8 cellular contexts compared by ENCODE assay signal in genomic region chr3:177197934-177198484, GRCh38. TPM values are rescaled to one million over a fixed set of nuclear protein-coding genes. Genes with fewer than 3 reads are reported as not detected.
A peak's percentile ranks its signal among the peaks of the same experiment; 100 is the strongest.
DNase-seq lines count a peak whose midpoint lies in the region; ATAC-seq, FAIRE-seq and TF ChIP-seq lines count a peak whose summit lies in the region.

No MANE protein-coding gene starts in this region.

- BruUV-seq in PC-3 (replicated peaks; lab: Mats Ljungman, UMichigan) (TSS peak; percentile 88), endothelial cell of umbilical vein (replicated peaks; lab: Mats Ljungman, UMichigan) (TSS peak; percentile 62)

- DNase-seq in NCI-H1436 (lab: John Stamatoyannopoulos, UW): peak; percentile 68
- DNase-seq in NCI-H1436 treated with DMSO at 0.1 percent for 48 hours (lab: John Stamatoyannopoulos, UW): no peak
- DNase-seq in PC-3: no peak
- DNase-seq in endothelial cell of umbilical vein (ENCODE audit: low read depth, low spot score): peak; percentile 58
- DNase-seq in ovary: no peak
- DNase-seq in CD1c-positive myeloid dendritic cell (ENCODE audit: extremely low spot score): no peak
- no peak for DNase-seq in NCI-H69 (lab: John Stamatoyannopoulos, UW)

- H3F3A ChIP-seq in PC-3 (ENCODE audit: low read length, unreplicated experiment): no peaks in the 10 kb centered on the region

- H3K9ac ChIP-seq in PC-3 (ENCODE audit: low read length) (peak overlapping the region; percentile 80), endothelial cell of umbilical vein (replicated peaks; ENCODE audit: extremely low read depth, insufficient read depth, low read length) (peak overlapping the region; percentile 92)

- H3K4me3 ChIP-seq in PC-3 (ENCODE audit: low read length) (peak overlapping the region; percentile 69), endothelial cell of umbilical vein (replicated peaks in 1 of 3; ENCODE audit: insufficient read depth in 1 of 3, low read depth in 1 of 3, low read length in 3 of 3) (peak overlapping the region; percentile 33 to 74 (median 39)), ovary (peak overlapping the region; percentile 78)

- peak overlapping the region; percentile 95 for H2AFZ ChIP-seq in PC-3 (ENCODE audit: low read length)
- peak overlapping the region; percentile 27 for H2AFZ ChIP-seq in endothelial cell of umbilical vein (ENCODE audit: low read depth, low read length)

- H3K36me3 ChIP-seq in PC-3 (ENCODE audit: low read depth, low read length) (peaks cover 7% of the 10 kb centered on the region), endothelial cell of umbilical vein (ENCODE audit: control insufficient read depth in 2 of 2, extremely low read depth in 1 of 2, insufficient read depth in 2 of 2, low read length in 2 of 2) (no peaks in the 10 kb centered on the region), ovary (no peaks in the 10 kb centered on the region)

- POLR2A ChIA-PET in PC-3 (lab: Charles Lee; ENCODE audit: unreplicated experiment) (interaction anchor here (0.6 kb wide), 3 partner anchors 147 to 162 kb away, joined by 6 to 8 read pairs (median 7); no protein-coding TSS in a partner anchor), endothelial cell of umbilical vein (lab: Charles Lee) (interaction anchor here (0.7 to 1.1 kb wide), 2 partner anchors 161 to 881 kb away, joined by 4 to 10 read pairs; no protein-coding TSS in a partner anchor)

- ATAC-seq in PC-3: no peak
- ATAC-seq in HG02884 (IDR thresholded peaks at IDR 0.05; ENCODE audit: unreplicated experiment): no peak

- H3K9me3 ChIP-seq in PC-3 (ENCODE audit: low read length): no peaks in the 10 kb centered on the region
- no peaks in the 10 kb centered on the region for H3K9me3 ChIP-seq in endothelial cell of umbilical vein (replicated peaks; ENCODE audit: control insufficient read depth, insufficient read depth, low read length)
- H3K9me3 ChIP-seq in ovary: no peaks in the 10 kb centered on the region

- H3K9me2 ChIP-seq in PC-3 (replicated peaks; ENCODE audit: low read length): no peaks in the 10 kb centered on the region

- no peak for FAIRE-seq in endothelial cell of umbilical vein (lab: Jason Lieb, UNC)

- H3K9me1 ChIP-seq in endothelial cell of umbilical vein (replicated peaks; ENCODE audit: control insufficient read depth, extremely low read depth, insufficient read depth, low read length): no peaks in the 10 kb centered on the region

- H3K79me2 ChIP-seq in PC-3 (ENCODE audit: low read length) (peaks cover 38% of the 10 kb centered on the region), endothelial cell of umbilical vein (ENCODE audit: control insufficient read depth, insufficient read depth, low read length) (peaks cover 38% of the 10 kb centered on the region)

- dilution Hi-C loops in endothelial cell of umbilical vein (cut with MboI; ENCODE audit: extremely low pct_ligation_motif_present, low sequenced_read_pairs): no loop called here

- TF ChIP-seq CTCF in PC-3 (conservative IDR thresholded peaks at IDR 0.05; ENCODE audit: low read depth, low read length) (no peak), endothelial cell of umbilical vein (IDR thresholded peaks at IDR 0.05; ENCODE audit: extremely low read depth in 1 of 2, insufficient read depth in 1 of 2, low read depth in 1 of 2, low read length in 2 of 2) (no peak), ovary (IDR thresholded peaks at IDR 0.05) (no peak)

- no peak for TF ChIP-seq POLR2A in endothelial cell of umbilical vein (IDR thresholded peaks at IDR 0.05; ENCODE audit: low read depth, low read length)
- TF ChIP-seq POLR2A in ovary (IDR thresholded peaks at IDR 0.05): no peak

- H3K27ac ChIP-seq in PC-3 (ENCODE audit: low read length) (peak overlapping the region; percentile 73), endothelial cell of umbilical vein (ENCODE audit: insufficient read depth, low read depth, low read length) (peak overlapping the region; percentile 89), ovary (peak overlapping the region; percentile 76 to 95)

- H3K4me1 ChIP-seq in PC-3 (ENCODE audit: insufficient read depth, low read length) (peaks cover 31% of the 10 kb centered on the region), endothelial cell of umbilical vein (ENCODE audit: control insufficient read depth, extremely low read depth, insufficient read depth, low read length) (peaks cover 32% of the 10 kb centered on the region), ovary (ENCODE audit: insufficient read depth) (no peaks in the 10 kb centered on the region)

- intact Hi-C loops in PC-3 (cut with micrococcal nuclease): loop anchor here (1.0 to 5.0 kb wide), 8 partner anchors 109 to 734 kb away; no protein-coding TSS in a partner anchor
- intact Hi-C loops in endothelial cell of umbilical vein (cut with micrococcal nuclease): loop anchor here (1.0 to 10.0 kb wide), 15 partner anchors 147 to 1184 kb away; no protein-coding TSS in a partner anchor
- intact Hi-C loops in ovary (cut with DNase I): loop anchor here (1.0 to 10.0 kb wide), 9 partner anchors 133 to 1127 kb away; no protein-coding TSS in a partner anchor

- CTCF ChIA-PET in PC-3 (lab: Charles Lee) (interaction anchor here (0.7 to 0.9 kb wide), 2 partner anchors 147 to 162 kb away, joined by 5 to 10 read pairs; no protein-coding TSS in a partner anchor), endothelial cell of umbilical vein (lab: Charles Lee) (interaction anchor here (0.6 to 5.2 kb wide), 7 partner anchors 15 to 736 kb away, joined by 3 to 76 read pairs (median 3); no protein-coding TSS in a partner anchor)

- H3K27me3 ChIP-seq in PC-3 (ENCODE audit: low read length) (no peaks in the 10 kb centered on the region), endothelial cell of umbilical vein (ENCODE audit: control insufficient read depth in 2 of 2, insufficient read depth in 2 of 2, low read length in 2 of 2) (no peaks in the 10 kb centered on the region), ovary (no peaks in the 10 kb centered on the region)

- peaks cover 15% of the 10 kb centered on the region for H4K20me1 ChIP-seq in PC-3 (ENCODE audit: low read length)
- H4K20me1 ChIP-seq in endothelial cell of umbilical vein (replicated peaks; ENCODE audit: control insufficient read depth, extremely low read depth, insufficient read depth, low read length): peaks cover 2% of the 10 kb centered on the region

- WGBS in ovary, 3 donors: 2 to 3% (median 2%) methylated on average over 29 to 31 of the region's 31 CpGs

- TF ChIP-seq EP300 in ovary (IDR thresholded peaks at IDR 0.05): no peak

- H3K4me2 ChIP-seq in PC-3 (ENCODE audit: low read length) (peak overlapping the region; percentile 88), endothelial cell of umbilical vein (ENCODE audit: insufficient read depth, low read length) (peak overlapping the region; percentile 96)

TF ChIP-seq in endothelial cell of umbilical vein, 7 proteins besides CTCF, POLR2A, EP300 and RAD21:
- TF ChIP-seq MYC (IDR thresholded peaks at IDR 0.05; ENCODE audit: low read depth, low read length): peak; percentile 56
- no peak for TF ChIP-seq GATA2 (IDR thresholded peaks at IDR 0.05; ENCODE audit: insufficient read depth, insufficient read length, low read depth, low read length)

RNA-seq across cellular contexts. Expression of gene TBL1XR1, which starts 0.7 kb away (rescaled TPM):
- total RNA-seq in PC-3 (2014; rRNA removed) (77.6 and 109 TPM in 2 replicates), endothelial cell of umbilical vein (146 and 152 TPM in 2 replicates), ovary (100 to 1,000 TPM in 5 of 7 donors, 10 to 100 TPM in 2; 73.8 to 160 (median 132) TPM)
- polyA plus RNA-seq in endothelial cell of umbilical vein (26.5 and 26.9 TPM in 2 replicates), ovary (10 to 100 TPM; 30.0 to 36.2 TPM)
- 24.3 and 31.9 TPM in 2 replicates for polyA plus RNA-seq in endothelial cell of umbilical vein (2011; cell fraction: cytosol; rRNA removed)
- 71.4 and 72.3 TPM in 2 replicates for polyA plus RNA-seq in endothelial cell of umbilical vein (2011; cell fraction: nucleus; rRNA removed)
- 35.7 and 49.3 TPM in 2 replicates for polyA plus RNA-seq in endothelial cell of umbilical vein (2012)
- 373 and 501 TPM in 2 replicates for polyA minus RNA-seq in endothelial cell of umbilical vein
- 262 TPM for polyA minus RNA-seq in endothelial cell of umbilical vein (2011; cell fraction: cytosol; rRNA and poly(A)+ RNA removed)
- polyA minus RNA-seq in endothelial cell of umbilical vein (2011; cell fraction: nucleus; rRNA and poly(A)+ RNA removed): 229 and 284 TPM in 2 replicates

Comparison
In these comparisons a context has a peak if more than half of its experiments do, and no peak if none do; other contexts are left out.
1. DNase-seq: peak in NCI-H1436 (single experiment) and endothelial cell of umbilical vein (single experiment); none in NCI-H1436 treated with DMSO at 0.1 percent for 48 hours (single experiment), PC-3 (single experiment), ovary (0 of 5), CD1c-positive myeloid dendritic cell (single experiment) and NCI-H69 (single experiment).
2. Peak in every context shown above with its lines, with median percentiles within 50 percentile points of each other: H3K27ac ChIP-seq and H3K4me3 ChIP-seq.